ENCODE assay signal across 17 cellular contexts in the genomic region with DNA sequence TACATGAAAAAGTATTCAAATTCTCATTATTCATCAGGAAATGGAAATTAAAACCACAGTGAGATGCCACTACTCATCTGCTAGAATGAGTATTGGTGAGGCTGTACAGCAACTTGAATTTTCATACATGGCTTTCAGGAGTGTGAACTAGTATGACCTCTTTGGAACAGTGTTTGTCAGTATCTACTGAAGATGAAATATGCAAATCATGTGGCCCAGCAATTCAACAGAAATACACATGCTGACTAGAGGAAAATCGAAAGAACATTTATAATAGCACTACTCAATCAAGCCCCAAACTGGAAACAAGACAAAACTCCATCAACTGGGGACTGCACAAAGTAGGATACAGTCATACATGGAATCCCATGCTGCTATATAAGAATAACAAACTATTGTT.
DNase-seq lines count a peak whose midpoint lies in the region; ATAC-seq, FAIRE-seq and TF ChIP-seq lines count a peak whose summit lies in the region.
"Had no signal": no experiment of that assay in that cellular context is flagged by ENCODE, and none has a peak within 500 bp of the region (broad histone marks: within the 10 kb centered on the region; RNA-seq: fewer than 3 reads in every experiment).

No MANE protein-coding gene starts in this region.

- no peak overlapping the region for H3K27ac Mint-ChIP-seq in WTC11
- H3K27ac Mint-ChIP-seq: CD4-positive, CD25-positive, alpha-beta regulatory T cell had no signal

- CTCF ChIA-PET in WTC11 (lab: Charles Lee) = no interaction called here

- H3K27ac ChIP-seq in prostate gland = no peak overlapping the region
- H3K27ac ChIP-seq: colonic mucosa, foreskin keratinocyte, thoracic aorta had no signal

- peaks cover 24% of the 10 kb centered on the region for H3K9me3 Mint-ChIP-seq in WTC11

- H3K27me3 ChIP-seq in prostate gland (replicated peaks; ENCODE audit: insufficient read depth) = no peaks in the 10 kb centered on the region
- H3K27me3 ChIP-seq: colonic mucosa, foreskin keratinocyte had no signal

- POLR2A ChIA-PET in WTC11 (lab: Charles Lee) = no interaction called here

- intact Hi-C loops in prostate gland (cut with DNase I) = no loop called here

- peaks cover 11% of the 10 kb centered on the region for H3K36me3 Mint-ChIP-seq in WTC11
- H3K36me3 Mint-ChIP-seq: CD4-positive, CD25-positive, alpha-beta regulatory T cell had no signal

- no peak for FAIRE-seq in H54 (lab: Jason Lieb, UNC)
- FAIRE-seq: TTC549 had no signal

- H3K4me1 ChIP-seq in prostate gland (replicated peaks) = no peaks in the 10 kb centered on the region
- H3K4me1 ChIP-seq: colonic mucosa, foreskin keratinocyte had no signal

- TF ChIP-seq POLR2A in prostate gland (IDR thresholded peaks at IDR 0.05) (no peak), H54 (IDR thresholded peaks at IDR 0.05; ENCODE audit: low read depth, low read length) (no peak)

- TF ChIP-seq CTCF in WTC11 (IDR thresholded peaks at IDR 0.05) (no peak), prostate gland (IDR thresholded peaks at IDR 0.05) (no peak)

- no peak for DNase-seq in OCI-M2 (lab: John Stamatoyannopoulos, UW; ENCODE audit: unreplicated experiment)
- DNase-seq in WTC11 (ENCODE audit: low spot score) = no peak
- DNase-seq in prostate gland (ENCODE audit: low spot score) = no peak
- no peak for DNase-seq in H54 (ENCODE audit: insufficient read length, low spot score)
- DNase-seq: activated gamma-delta T cell treated with Interleukin-2 at 50 U/mL for 16 hours; CD4-positive, CD25-positive, alpha-beta regulatory T cell; colonic mucosa; foreskin keratinocyte; left ventricle myocardium superior; nucleus accumbens had no signal

- ATAC-seq in GM18511 (IDR thresholded peaks at IDR 0.05; ENCODE audit: unreplicated experiment) (peak; percentile 98), GM19452 (IDR thresholded peaks at IDR 0.05; ENCODE audit: unreplicated experiment) (peak; percentile 88), HG02884 (IDR thresholded peaks at IDR 0.05; ENCODE audit: unreplicated experiment) (peak; percentile 96), HG03558 (IDR thresholded peaks at IDR 0.05; ENCODE audit: extremely low read depth, unreplicated experiment) (peak; percentile 97), WTC11 (no peak)
- ATAC-seq: foreskin keratinocyte, left ventricle myocardium superior, Panc1 had no signal

- no peak overlapping the region for H3K4me3 ChIP-seq in prostate gland
- H3K4me3 ChIP-seq: colonic mucosa, thoracic aorta had no signal

- peaks cover 25% of the 10 kb centered on the region for H3K4me1 Mint-ChIP-seq in WTC11
- H3K4me1 Mint-ChIP-seq: CD4-positive, CD25-positive, alpha-beta regulatory T cell had no signal

- no peak overlapping the region for H3K4me3 Mint-ChIP-seq in WTC11
- H3K4me3 Mint-ChIP-seq: CD4-positive, CD25-positive, alpha-beta regulatory T cell had no signal

- no peaks in the 10 kb centered on the region for H3K36me3 ChIP-seq in prostate gland
- H3K36me3 ChIP-seq: colonic mucosa, thoracic aorta had no signal

- 86% methylated on average over 1 of the region's 1 CpG for WGBS in prostate gland

- H3K9me3 ChIP-seq in prostate gland = no peaks in the 10 kb centered on the region
- H3K9me3 ChIP-seq: colonic mucosa, thoracic aorta had no signal

- H3K27me3 Mint-ChIP-seq in WTC11 (ENCODE audit: low read depth) = peaks cover 2% of the 10 kb centered on the region; the same call in 1 of the 2 replicates

TF ChIP-seq in WTC11, 78 proteins besides CTCF, POLR2A, EP300 and RAD21:
- TF ChIP-seq MXD4 (CRISPR knock-in tag; IDR thresholded peaks at IDR 0.05; ENCODE audit: borderline replicate concordance) (no peak), JAZF1 (CRISPR knock-in tag; IDR thresholded peaks at IDR 0.05) (no peak), ATF1 (CRISPR knock-in tag; IDR thresholded peaks at IDR 0.05) (no peak), TCF7 (CRISPR knock-in tag; IDR thresholded peaks at IDR 0.05; ENCODE audit: low read depth) (no peak), ZNF121 (CRISPR knock-in tag; IDR thresholded peaks at IDR 0.05) (no peak), ZNF317 (CRISPR knock-in tag; IDR thresholded peaks at IDR 0.05; ENCODE audit: borderline replicate concordance, low read depth) (no peak)
- TF ChIP-seq, protein P1, sequence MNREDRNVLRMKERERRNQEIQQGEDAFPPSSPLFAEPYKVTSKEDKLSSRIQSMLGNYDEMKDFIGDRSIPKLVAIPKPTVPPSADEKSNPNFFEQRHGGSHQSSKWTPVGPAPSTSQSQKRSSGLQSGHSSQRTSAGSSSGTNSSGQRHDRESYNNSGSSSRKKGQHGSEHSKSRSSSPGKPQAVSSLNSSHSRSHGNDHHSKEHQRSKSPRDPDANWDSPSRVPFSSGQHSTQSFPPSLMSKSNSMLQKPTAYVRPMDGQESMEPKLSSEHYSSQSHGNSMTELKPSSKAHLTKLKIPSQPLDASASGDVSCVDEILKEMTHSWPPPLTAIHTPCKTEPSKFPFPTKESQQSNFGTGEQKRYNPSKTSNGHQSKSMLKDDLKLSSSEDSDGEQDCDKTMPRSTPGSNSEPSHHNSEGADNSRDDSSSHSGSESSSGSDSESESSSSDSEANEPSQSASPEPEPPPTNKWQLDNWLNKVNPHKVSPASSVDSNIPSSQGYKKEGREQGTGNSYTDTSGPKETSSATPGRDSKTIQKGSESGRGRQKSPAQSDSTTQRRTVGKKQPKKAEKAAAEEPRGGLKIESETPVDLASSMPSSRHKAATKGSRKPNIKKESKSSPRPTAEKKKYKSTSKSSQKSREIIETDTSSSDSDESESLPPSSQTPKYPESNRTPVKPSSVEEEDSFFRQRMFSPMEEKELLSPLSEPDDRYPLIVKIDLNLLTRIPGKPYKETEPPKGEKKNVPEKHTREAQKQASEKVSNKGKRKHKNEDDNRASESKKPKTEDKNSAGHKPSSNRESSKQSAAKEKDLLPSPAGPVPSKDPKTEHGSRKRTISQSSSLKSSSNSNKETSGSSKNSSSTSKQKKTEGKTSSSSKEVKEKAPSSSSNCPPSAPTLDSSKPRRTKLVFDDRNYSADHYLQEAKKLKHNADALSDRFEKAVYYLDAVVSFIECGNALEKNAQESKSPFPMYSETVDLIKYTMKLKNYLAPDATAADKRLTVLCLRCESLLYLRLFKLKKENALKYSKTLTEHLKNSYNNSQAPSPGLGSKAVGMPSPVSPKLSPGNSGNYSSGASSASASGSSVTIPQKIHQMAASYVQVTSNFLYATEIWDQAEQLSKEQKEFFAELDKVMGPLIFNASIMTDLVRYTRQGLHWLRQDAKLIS (CRISPR knock-in tag; IDR thresholded peaks at IDR 0.05; ENCODE audit: borderline replicate concordance) = no peak
- TF ChIP-seq, protein P2, sequence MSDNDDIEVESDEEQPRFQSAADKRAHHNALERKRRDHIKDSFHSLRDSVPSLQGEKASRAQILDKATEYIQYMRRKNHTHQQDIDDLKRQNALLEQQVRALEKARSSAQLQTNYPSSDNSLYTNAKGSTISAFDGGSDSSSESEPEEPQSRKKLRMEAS (CRISPR knock-in tag; IDR thresholded peaks at IDR 0.05) = no peak
- TF ChIP-seq, protein P3, sequence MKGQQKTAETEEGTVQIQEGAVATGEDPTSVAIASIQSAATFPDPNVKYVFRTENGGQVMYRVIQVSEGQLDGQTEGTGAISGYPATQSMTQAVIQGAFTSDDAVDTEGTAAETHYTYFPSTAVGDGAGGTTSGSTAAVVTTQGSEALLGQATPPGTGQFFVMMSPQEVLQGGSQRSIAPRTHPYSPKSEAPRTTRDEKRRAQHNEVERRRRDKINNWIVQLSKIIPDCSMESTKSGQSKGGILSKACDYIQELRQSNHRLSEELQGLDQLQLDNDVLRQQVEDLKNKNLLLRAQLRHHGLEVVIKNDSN (CRISPR knock-in tag; IDR thresholded peaks at IDR 0.05) = no peak
- TF ChIP-seq, protein P4, sequence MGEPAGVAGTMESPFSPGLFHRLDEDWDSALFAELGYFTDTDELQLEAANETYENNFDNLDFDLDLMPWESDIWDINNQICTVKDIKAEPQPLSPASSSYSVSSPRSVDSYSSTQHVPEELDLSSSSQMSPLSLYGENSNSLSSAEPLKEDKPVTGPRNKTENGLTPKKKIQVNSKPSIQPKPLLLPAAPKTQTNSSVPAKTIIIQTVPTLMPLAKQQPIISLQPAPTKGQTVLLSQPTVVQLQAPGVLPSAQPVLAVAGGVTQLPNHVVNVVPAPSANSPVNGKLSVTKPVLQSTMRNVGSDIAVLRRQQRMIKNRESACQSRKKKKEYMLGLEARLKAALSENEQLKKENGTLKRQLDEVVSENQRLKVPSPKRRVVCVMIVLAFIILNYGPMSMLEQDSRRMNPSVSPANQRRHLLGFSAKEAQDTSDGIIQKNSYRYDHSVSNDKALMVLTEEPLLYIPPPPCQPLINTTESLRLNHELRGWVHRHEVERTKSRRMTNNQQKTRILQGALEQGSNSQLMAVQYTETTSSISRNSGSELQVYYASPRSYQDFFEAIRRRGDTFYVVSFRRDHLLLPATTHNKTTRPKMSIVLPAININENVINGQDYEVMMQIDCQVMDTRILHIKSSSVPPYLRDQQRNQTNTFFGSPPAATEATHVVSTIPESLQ (CRISPR knock-in tag; IDR thresholded peaks at IDR 0.05) = no peak
TF ChIP-seq in WTC11: peak in this region for 0.
